In the genomic region with DNA sequence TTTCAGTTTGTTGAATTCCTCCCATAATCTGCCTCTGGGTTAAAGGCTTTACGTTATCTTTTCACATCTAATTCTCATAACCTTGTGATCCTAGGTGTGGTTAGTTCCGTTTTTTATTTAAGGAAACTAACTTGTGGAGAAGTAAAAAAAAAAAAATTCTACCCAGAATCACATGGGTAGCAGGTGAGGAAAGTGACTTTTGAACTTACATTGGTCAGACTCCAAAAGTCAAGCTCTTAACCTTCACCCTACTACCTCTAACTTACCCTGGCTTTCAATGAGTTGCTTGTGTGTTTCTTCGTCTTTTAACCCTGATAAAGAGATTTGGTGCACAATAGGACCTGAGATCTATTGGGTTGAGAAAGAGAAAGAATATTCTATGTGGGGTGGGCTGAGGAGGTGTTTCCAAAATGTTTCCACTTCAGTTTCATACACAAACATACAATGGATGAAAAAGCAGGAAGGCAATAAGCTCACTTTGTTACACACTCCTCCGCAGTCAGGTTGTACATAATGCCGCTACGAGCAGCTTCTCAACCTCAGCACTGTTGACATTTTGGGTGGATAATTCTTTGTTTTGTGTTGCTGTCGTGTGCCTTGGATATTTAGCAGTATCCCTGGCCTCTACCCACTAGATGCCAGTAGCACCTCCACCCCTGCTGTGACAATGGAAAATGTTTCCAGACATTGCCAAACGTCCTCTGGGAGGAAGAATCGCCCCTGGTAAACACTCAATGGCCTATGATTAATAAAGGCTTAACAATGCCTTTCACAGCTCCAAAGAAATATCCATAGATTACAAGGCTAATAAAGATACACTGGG, we compare ENCODE assay signal across 2 cellular contexts.
TF ChIP-seq lines count a peak whose summit lies in the region.

No MANE protein-coding gene starts in this region.

TF ChIP-seq in GM23338, 12 proteins besides CTCF, POLR2A, EP300 and RAD21 (continues in another document):
- TF ChIP-seq EZH2 (IDR thresholded peaks at IDR 0.05; ENCODE audit: low read depth, unreplicated experiment) (no peak), EZH2phosphoT487 (IDR thresholded peaks at IDR 0.05; ENCODE audit: unreplicated experiment) (no peak), CREB1 (CRISPR knock-in tag; IDR thresholded peaks at IDR 0.05; ENCODE audit: low read depth) (no peak), STAT1 (IDR thresholded peaks at IDR 0.05; ENCODE audit: unreplicated experiment) (no peak), ZNF331 (CRISPR knock-in tag; IDR thresholded peaks at IDR 0.05; ENCODE audit: low read depth) (no peak), JUNB (IDR thresholded peaks at IDR 0.05; ENCODE audit: unreplicated experiment) (no peak), POLR2AphosphoS5 (IDR thresholded peaks at IDR 0.05; ENCODE audit: low read depth) (no peak), NANOG (IDR thresholded peaks at IDR 0.05; ENCODE audit: borderline replicate concordance) (no peak)
- TF ChIP-seq, protein P1, sequence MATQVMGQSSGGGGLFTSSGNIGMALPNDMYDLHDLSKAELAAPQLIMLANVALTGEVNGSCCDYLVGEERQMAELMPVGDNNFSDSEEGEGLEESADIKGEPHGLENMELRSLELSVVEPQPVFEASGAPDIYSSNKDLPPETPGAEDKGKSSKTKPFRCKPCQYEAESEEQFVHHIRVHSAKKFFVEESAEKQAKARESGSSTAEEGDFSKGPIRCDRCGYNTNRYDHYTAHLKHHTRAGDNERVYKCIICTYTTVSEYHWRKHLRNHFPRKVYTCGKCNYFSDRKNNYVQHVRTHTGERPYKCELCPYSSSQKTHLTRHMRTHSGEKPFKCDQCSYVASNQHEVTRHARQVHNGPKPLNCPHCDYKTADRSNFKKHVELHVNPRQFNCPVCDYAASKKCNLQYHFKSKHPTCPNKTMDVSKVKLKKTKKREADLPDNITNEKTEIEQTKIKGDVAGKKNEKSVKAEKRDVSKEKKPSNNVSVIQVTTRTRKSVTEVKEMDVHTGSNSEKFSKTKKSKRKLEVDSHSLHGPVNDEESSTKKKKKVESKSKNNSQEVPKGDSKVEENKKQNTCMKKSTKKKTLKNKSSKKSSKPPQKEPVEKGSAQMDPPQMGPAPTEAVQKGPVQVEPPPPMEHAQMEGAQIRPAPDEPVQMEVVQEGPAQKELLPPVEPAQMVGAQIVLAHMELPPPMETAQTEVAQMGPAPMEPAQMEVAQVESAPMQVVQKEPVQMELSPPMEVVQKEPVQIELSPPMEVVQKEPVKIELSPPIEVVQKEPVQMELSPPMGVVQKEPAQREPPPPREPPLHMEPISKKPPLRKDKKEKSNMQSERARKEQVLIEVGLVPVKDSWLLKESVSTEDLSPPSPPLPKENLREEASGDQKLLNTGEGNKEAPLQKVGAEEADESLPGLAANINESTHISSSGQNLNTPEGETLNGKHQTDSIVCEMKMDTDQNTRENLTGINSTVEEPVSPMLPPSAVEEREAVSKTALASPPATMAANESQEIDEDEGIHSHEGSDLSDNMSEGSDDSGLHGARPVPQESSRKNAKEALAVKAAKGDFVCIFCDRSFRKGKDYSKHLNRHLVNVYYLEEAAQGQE (IDR thresholded peaks at IDR 0.05; ENCODE audit: unreplicated experiment) = no peak
- TF ChIP-seq, protein P2, sequence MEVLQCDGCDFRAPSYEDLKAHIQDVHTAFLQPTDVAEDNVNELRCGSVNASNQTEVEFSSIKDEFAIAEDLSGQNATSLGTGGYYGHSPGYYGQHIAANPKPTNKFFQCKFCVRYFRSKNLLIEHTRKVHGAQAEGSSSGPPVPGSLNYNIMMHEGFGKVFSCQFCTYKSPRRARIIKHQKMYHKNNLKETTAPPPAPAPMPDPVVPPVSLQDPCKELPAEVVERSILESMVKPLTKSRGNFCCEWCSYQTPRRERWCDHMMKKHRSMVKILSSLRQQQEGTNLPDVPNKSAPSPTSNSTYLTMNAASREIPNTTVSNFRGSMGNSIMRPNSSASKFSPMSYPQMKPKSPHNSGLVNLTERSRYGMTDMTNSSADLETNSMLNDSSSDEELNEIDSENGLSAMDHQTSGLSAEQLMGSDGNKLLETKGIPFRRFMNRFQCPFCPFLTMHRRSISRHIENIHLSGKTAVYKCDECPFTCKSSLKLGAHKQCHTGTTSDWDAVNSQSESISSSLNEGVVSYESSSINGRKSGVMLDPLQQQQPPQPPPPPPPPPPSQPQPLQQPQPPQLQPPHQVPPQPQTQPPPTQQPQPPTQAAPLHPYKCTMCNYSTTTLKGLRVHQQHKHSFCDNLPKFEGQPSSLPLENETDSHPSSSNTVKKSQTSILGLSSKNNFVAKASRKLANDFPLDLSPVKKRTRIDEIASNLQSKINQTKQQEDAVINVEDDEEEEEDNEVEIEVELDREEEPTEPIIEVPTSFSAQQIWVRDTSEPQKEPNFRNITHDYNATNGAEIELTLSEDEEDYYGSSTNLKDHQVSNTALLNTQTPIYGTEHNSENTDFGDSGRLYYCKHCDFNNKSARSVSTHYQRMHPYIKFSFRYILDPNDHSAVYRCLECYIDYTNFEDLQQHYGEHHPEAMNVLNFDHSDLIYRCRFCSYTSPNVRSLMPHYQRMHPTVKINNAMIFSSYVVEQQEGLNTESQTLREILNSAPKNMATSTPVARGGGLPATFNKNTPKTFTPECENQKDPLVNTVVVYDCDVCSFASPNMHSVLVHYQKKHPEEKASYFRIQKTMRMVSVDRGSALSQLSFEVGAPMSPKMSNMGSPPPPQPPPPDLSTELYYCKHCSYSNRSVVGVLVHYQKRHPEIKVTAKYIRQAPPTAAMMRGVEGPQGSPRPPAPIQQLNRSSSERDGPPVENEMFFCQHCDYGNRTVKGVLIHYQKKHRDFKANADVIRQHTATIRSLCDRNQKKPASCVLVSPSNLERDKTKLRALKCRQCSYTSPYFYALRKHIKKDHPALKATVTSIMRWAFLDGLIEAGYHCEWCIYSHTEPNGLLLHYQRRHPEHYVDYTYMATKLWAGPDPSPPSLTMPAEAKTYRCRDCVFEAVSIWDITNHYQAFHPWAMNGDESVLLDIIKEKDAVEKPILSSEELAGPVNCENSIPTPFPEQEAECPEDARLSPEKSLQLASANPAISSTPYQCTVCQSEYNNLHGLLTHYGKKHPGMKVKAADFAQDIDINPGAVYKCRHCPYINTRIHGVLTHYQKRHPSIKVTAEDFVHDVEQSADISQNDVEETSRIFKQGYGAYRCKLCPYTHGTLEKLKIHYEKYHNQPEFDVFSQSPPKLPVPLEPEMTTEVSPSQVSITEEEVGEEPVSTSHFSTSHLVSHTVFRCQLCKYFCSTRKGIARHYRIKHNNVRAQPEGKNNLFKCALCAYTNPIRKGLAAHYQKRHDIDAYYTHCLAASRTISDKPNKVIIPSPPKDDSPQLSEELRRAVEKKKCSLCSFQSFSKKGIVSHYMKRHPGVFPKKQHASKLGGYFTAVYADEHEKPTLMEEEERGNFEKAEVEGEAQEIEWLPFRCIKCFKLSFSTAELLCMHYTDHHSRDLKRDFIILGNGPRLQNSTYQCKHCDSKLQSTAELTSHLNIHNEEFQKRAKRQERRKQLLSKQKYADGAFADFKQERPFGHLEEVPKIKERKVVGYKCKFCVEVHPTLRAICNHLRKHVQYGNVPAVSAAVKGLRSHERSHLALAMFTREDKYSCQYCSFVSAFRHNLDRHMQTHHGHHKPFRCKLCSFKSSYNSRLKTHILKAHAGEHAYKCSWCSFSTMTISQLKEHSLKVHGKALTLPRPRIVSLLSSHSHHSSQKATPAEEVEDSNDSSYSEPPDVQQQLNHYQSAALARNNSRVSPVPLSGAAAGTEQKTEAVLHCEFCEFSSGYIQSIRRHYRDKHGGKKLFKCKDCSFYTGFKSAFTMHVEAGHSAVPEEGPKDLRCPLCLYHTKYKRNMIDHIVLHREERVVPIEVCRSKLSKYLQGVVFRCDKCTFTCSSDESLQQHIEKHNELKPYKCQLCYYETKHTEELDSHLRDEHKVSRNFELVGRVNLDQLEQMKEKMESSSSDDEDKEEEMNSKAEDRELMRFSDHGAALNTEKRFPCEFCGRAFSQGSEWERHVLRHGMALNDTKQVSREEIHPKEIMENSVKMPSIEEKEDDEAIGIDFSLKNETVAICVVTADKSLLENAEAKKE (CRISPR knock-in tag; IDR thresholded peaks at IDR 0.05) = no peak

TF ChIP-seq in HEK293T, 16 proteins besides CTCF, POLR2A, EP300 and RAD21 (continued from another document):
- no peak for TF ChIP-seq TARDBP (IDR thresholded peaks at IDR 0.05)
- TF ChIP-seq, protein P3, sequence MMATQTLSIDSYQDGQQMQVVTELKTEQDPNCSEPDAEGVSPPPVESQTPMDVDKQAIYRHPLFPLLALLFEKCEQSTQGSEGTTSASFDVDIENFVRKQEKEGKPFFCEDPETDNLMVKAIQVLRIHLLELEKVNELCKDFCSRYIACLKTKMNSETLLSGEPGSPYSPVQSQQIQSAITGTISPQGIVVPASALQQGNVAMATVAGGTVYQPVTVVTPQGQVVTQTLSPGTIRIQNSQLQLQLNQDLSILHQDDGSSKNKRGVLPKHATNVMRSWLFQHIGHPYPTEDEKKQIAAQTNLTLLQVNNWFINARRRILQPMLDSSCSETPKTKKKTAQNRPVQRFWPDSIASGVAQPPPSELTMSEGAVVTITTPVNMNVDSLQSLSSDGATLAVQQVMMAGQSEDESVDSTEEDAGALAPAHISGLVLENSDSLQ (IDR thresholded peaks at IDR 0.05) = no peak
- TF ChIP-seq LEF1 (IDR thresholded peaks at IDR 0.05; ENCODE audit: borderline replicate concordance) = no peak
- no peak for TF ChIP-seq NFRKB (IDR thresholded peaks at IDR 0.05)
- TF ChIP-seq HDGF (IDR thresholded peaks at IDR 0.05; ENCODE audit: borderline replicate concordance) = no peak
- TF ChIP-seq ZNF384 (IDR thresholded peaks at IDR 0.05) = no peak
- TF ChIP-seq SP1 (IDR thresholded peaks at IDR 0.05) = no peak
- no peak for TF ChIP-seq BHLHE40 (IDR thresholded peaks at IDR 0.05; ENCODE audit: borderline replicate concordance)
- no peak for TF ChIP-seq FOXM1 (IDR thresholded peaks at IDR 0.05; ENCODE audit: borderline replicate concordance)
- no peak for TF ChIP-seq FOXK2 (IDR thresholded peaks at IDR 0.05)
- TF ChIP-seq FOXA1 (IDR thresholded peaks at IDR 0.05) = no peak
- no peak for TF ChIP-seq ARNT (IDR thresholded peaks at IDR 0.05)
- no peak for TF ChIP-seq SUZ12 (IDR thresholded peaks at IDR 0.05)
- no peak for TF ChIP-seq ELF4 (IDR thresholded peaks at IDR 0.05)
TF ChIP-seq in HEK293T: peak in this region for 0.
